In the genomic region with DNA sequence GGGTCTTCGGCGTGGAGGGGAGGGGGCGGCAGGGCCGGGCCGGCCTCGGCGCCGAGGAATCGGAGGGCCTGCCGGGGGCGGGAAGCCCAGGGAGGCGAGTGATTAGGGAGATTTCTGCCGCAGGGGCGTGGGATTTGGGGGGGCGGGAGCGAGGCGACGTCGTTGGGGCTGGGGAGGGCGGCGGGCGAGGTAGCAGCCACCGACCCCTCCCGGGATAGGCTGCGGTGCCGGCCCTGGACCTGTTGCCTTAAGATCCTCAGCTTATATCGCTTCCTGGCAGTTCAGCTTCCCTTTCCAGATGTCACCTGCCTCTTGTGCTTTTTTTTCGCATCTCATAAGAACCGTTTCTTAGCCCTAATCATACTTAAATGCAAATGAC, we compare ENCODE assay signal across 8 cellular contexts. TPM values are rescaled to one million over a fixed set of nuclear protein-coding genes. Genes with fewer than 3 reads are reported as not detected.
A peak's percentile ranks its signal among the peaks of the same experiment; 100 is the strongest.
DNase-seq lines count a peak whose midpoint lies in the region; ATAC-seq and TF ChIP-seq lines count a peak whose summit lies in the region.

No MANE protein-coding gene starts in this region.

- peaks cover 12% of the 10 kb centered on the region for H3K4me1 ChIP-seq in PC-3 (ENCODE audit: insufficient read depth, low read length)
- H3K4me1 ChIP-seq in lung (ENCODE audit: control insufficient read depth in 2 of 2, insufficient read depth in 2 of 2, low read length in 2 of 2), result peaks cover 5 to 10% of the 10 kb centered on the region in 2 donors
- peaks cover 13 to 37% (median 31%) of the 10 kb centered on the region in 4 donors for H3K4me1 ChIP-seq in upper lobe of left lung

- no peaks in the 10 kb centered on the region for H3K9me3 ChIP-seq in AG04450 (ENCODE audit: control insufficient read depth, insufficient read depth, low read length)
- H3K9me3 ChIP-seq in PC-3 (ENCODE audit: low read length), result no peaks in the 10 kb centered on the region
- H3K9me3 ChIP-seq in lung (ENCODE audit: control insufficient read depth in 2 of 2, insufficient read depth in 1 of 2, low read length in 1 of 2), result peaks cover 0 to 2% of the 10 kb centered on the region in 2 donors
- H3K9me3 ChIP-seq in upper lobe of left lung, result peaks cover 0 to 5% (median 2%) of the 10 kb centered on the region in 4 donors

- peak overlapping the region; percentile 95 for H3K9ac ChIP-seq in PC-3 (ENCODE audit: low read length)

- H3K4me2 ChIP-seq in PC-3 (ENCODE audit: low read length), result peak overlapping the region; percentile 88

- peaks cover 30% of the 10 kb centered on the region for H4K20me1 ChIP-seq in PC-3 (ENCODE audit: low read length)

- H2AFZ ChIP-seq in PC-3 (ENCODE audit: low read length), result peak overlapping the region; percentile 88

- no peak for TF ChIP-seq EP300 in upper lobe of left lung (IDR thresholded peaks at IDR 0.05)

- WGBS in lung, 2 donors, result 0 to 1% methylated on average over 27 to 29 of the region's 29 CpGs
- WGBS in upper lobe of left lung, 2 donors, result 0% methylated on average over 7 to 25 of the region's 29 CpGs

- H3K36me3 ChIP-seq in PC-3 (ENCODE audit: low read depth, low read length) (no peaks in the 10 kb centered on the region), lung (ENCODE audit: control insufficient read depth in 2 of 2, insufficient read depth in 2 of 2, low read length in 2 of 2) (no peaks in the 10 kb centered on the region), upper lobe of left lung (no peaks in the 10 kb centered on the region)

- no peaks in the 10 kb centered on the region for H3K27me3 Mint-ChIP-seq in chondrocyte (ENCODE audit: low read depth)

- peak overlapping the region; percentile 98 for H3K4me3 Mint-ChIP-seq in chondrocyte (ENCODE audit: unreplicated experiment)

- TF ChIP-seq POLR2A in upper lobe of left lung (IDR thresholded peaks at IDR 0.05), result no peak

- H3K27ac ChIP-seq in AG04450 (ENCODE audit: low read depth, low read length) (no peak overlapping the region), PC-3 (ENCODE audit: low read length) (peak overlapping the region; percentile 82; the same call in 1 of the 2 replicates), lung (ENCODE audit: low read depth in 1 of 2, low read length in 1 of 2) (peak overlapping the region; percentile 78 to 93), upper lobe of left lung (peak overlapping the region; percentile 89 to 95 (median 90))

- DNase-seq in AG04450 (ENCODE audit: low read depth, low spot score), result no peak
- peak; percentile 9 for DNase-seq in PC-3
- DNase-seq in chondrocyte (ENCODE audit: low spot score), result no peak
- no peak for DNase-seq in lung (ENCODE audit: low spot score)
- DNase-seq in upper lobe of left lung, result no peak

- H3K4me3 ChIP-seq in AG04450 (ENCODE audit: low read depth, low read length), result peak overlapping the region; percentile 80
- peak overlapping the region; percentile 80 for H3K4me3 ChIP-seq in PC-3 (ENCODE audit: low read length)
- H3K4me3 ChIP-seq in lung, result peak overlapping the region; percentile 96
- peak overlapping the region; percentile 81 to 97 (median 96) for H3K4me3 ChIP-seq in upper lobe of left lung

- H3K27ac Mint-ChIP-seq in chondrocyte (ENCODE audit: unreplicated experiment), result peak overlapping the region; percentile 28

- H3K9me2 ChIP-seq in PC-3 (replicated peaks; ENCODE audit: low read length), result no peaks in the 10 kb centered on the region

- no peaks in the 10 kb centered on the region for H3F3A ChIP-seq in PC-3 (ENCODE audit: low read length, unreplicated experiment)

- CTCF ChIA-PET in AG04450 (lab: Charles Lee) (interaction anchor here (0.9 to 5.4 kb wide), 4 partner anchors 10 to 60 kb away, joined by 3 to 129 read pairs (median 4); no protein-coding TSS in a partner anchor), PC-3 (lab: Charles Lee) (interaction anchor here (0.7 kb wide), 1 partner anchor 26 kb away, joined by 4 read pairs; no protein-coding TSS in a partner anchor)

- ATAC-seq in GM18511 (IDR thresholded peaks at IDR 0.05; ENCODE audit: unreplicated experiment) (peak; percentile 10), PC-3 (peak; percentile 13), lung (ENCODE audit: insufficient read depth, low FRiP score) (peak; percentile 6), upper lobe of left lung (ENCODE audit: low FRiP score in 2 of 2) (peak in 1 of 2 donors; percentile 45), HG03139 (IDR thresholded peaks at IDR 0.05; ENCODE audit: unreplicated experiment) (no peak)
- ATAC-seq in activated CD4-positive, CD25-positive, alpha-beta regulatory T cell treated with anti-CD3 and anti-CD28 coated beads, Interleukin-2, amount 50 U/mL, for 24 hours, result no peak

- TF ChIP-seq CTCF in AG04450 (IDR thresholded peaks at IDR 0.05; ENCODE audit: low read depth, low read length) (no peak), PC-3 (conservative IDR thresholded peaks at IDR 0.05; ENCODE audit: low read depth, low read length) (no peak), chondrocyte (IDR thresholded peaks at IDR 0.05) (no peak), lung (IDR thresholded peaks at IDR 0.05; ENCODE audit: control extremely low read depth, extremely low read depth) (no peak), upper lobe of left lung (IDR thresholded peaks at IDR 0.05) (no peak)

- BruUV-seq in PC-3 (replicated peaks; lab: Mats Ljungman, UMichigan), result no TSS peak

- H3K9me3 Mint-ChIP-seq in chondrocyte (ENCODE audit: low read depth), result peaks cover 2% of the 10 kb centered on the region

- H3K79me2 ChIP-seq in PC-3 (ENCODE audit: low read length), result peaks cover 56% of the 10 kb centered on the region

- no peaks in the 10 kb centered on the region for H3K27me3 ChIP-seq in AG04450 (ENCODE audit: control insufficient read depth, insufficient read depth, low read length)
- H3K27me3 ChIP-seq in PC-3 (ENCODE audit: low read length), result no peaks in the 10 kb centered on the region
- H3K27me3 ChIP-seq in lung (ENCODE audit: control insufficient read depth, insufficient read depth), result no peaks in the 10 kb centered on the region
- H3K27me3 ChIP-seq in upper lobe of left lung, result no peaks in the 10 kb centered on the region

- H3K36me3 Mint-ChIP-seq in chondrocyte (ENCODE audit: low read depth), result peaks cover 1% of the 10 kb centered on the region

- intact Hi-C loops in PC-3 (cut with micrococcal nuclease), result loop anchor here (1.0 to 5.0 kb wide), 3 partner anchors 25 to 235 kb away; a partner anchor contains a TSS

- H3K4me1 Mint-ChIP-seq in chondrocyte (ENCODE audit: low read depth), result peaks cover 24% of the 10 kb centered on the region

- POLR2A ChIA-PET in AG04450 (lab: Yijun Ruan, JAX) (no interaction called here), PC-3 (lab: Charles Lee; ENCODE audit: unreplicated experiment) (no interaction called here)

RNA-seq across cellular contexts. Expression of a gene that starts 0.6 kb away (rescaled TPM):
- polyA plus RNA-seq in AG04450 (2011; rRNA removed), result 3.7 TPM in 2 replicates
- 8.5 and 10.3 TPM in 2 replicates for polyA minus RNA-seq in AG04450 (2011; rRNA and poly(A)+ RNA removed)
- total RNA-seq in PC-3 (2014; rRNA removed), result 9.0 and 16.0 TPM in 2 replicates
- 14.9 to 15.2 TPM (median 15.0 TPM) in 3 replicates for total RNA-seq in chondrocyte
- 10 to 100 TPM; 23.5 to 25.8 TPM for total RNA-seq in lung
- 1 to 10 TPM; 6.6 to 7.8 TPM for polyA plus RNA-seq in lung
- 10 to 100 TPM; 27.6 to 65.8 (median 37.5) TPM for total RNA-seq in upper lobe of left lung

Comparison
In these comparisons a context has a peak if more than half of its experiments do, and no peak if none do; other contexts are left out.
1. ATAC-seq: peak in GM18511 (single experiment), PC-3 (single experiment) and lung (single experiment); none in HG03139 (single experiment) and activated CD4-positive, CD25-positive, alpha-beta regulatory T cell treated with anti-CD3 and anti-CD28 coated beads, Interleukin-2, amount 50 U/mL, for 24 hours (0 of 2).
2. Peak in every context shown above with its lines, with median percentiles within 50 percentile points of each other: H3K4me3 ChIP-seq.